ENCODE assay signal across 26 cellular contexts in genomic region chr20:5678769-5679168, GRCh38.
DNase-seq lines count a peak whose midpoint lies in the region; ATAC-seq, FAIRE-seq and TF ChIP-seq lines count a peak whose summit lies in the region.
"Had no signal": no experiment of that assay in that cellular context is flagged by ENCODE, and none has a peak within 500 bp of the region (broad histone marks: within the 10 kb centered on the region; RNA-seq: fewer than 3 reads in every experiment).

No MANE protein-coding gene starts in this region.

- 91% methylated on average over 2 of the region's 2 CpGs for WGBS in K562 (ENCODE audit: insufficient coverage, low coverage, missing lambda C conversion rate)
- no CpG with 5 or more reads among the region's 2 CpGs for WGBS in trophoblast cell (ENCODE audit: extremely low coverage, insufficient coverage, insufficient read length)

- no peak overlapping the region for H2BK5ac ChIP-seq in trophoblast cell (ENCODE audit: low read depth, low read length, poor library complexity)

- H3K79me1 ChIP-seq in trophoblast cell (ENCODE audit: low read length), result no peaks in the 10 kb centered on the region

- H3K14ac ChIP-seq in trophoblast cell (ENCODE audit: low read length), result no peak overlapping the region

- DNase-seq in OCI-LY7 (ENCODE audit: low spot score) (no peak), K562 (ENCODE audit: extremely low read depth in 1 of 4, low spot score in 3 of 4) (no peak), trophoblast cell (peak; percentile 16 to 86), progenitor cell of endocrine pancreas (ENCODE audit: low spot score, unreplicated experiment) (no peak), NCI-H187 (lab: John Stamatoyannopoulos, UW) (no peak), HuH-7 (ENCODE audit: low spot score) (no peak)
- DNase-seq: 8988T; AML-193; Caco-2; Calu3; CD4-positive, alpha-beta T cell; CD8-positive, alpha-beta T cell; DMS153; DMS79; DND-41; GF-D8 had no signal

- no peaks in the 10 kb centered on the region for H3K79me2 ChIP-seq in DOHH2 (ENCODE audit: control insufficient read depth, low read length)
- no peaks in the 10 kb centered on the region for H3K79me2 ChIP-seq in OCI-LY7 (ENCODE audit: insufficient read depth, low read depth, low read length)
- no peaks in the 10 kb centered on the region for H3K79me2 ChIP-seq in K562 (ENCODE audit: control insufficient read depth, insufficient read depth, low read length)
- H3K79me2 ChIP-seq in trophoblast cell (ENCODE audit: control insufficient read depth, insufficient read depth, low read length, poor library complexity), result no peaks in the 10 kb centered on the region

- POLR2A ChIA-PET in OCI-LY7 (lab: Charles Lee) (interaction anchor here (0.5 to 3.2 kb wide), 12 partner anchors 10 to 126 kb away, joined by 3 to 36 read pairs (median 3); no protein-coding TSS in a partner anchor), K562 (lab: Yijun Ruan, JAX) (interaction anchor here (0.5 to 0.7 kb wide), 4 partner anchors 22 to 461 kb away, joined by 3 to 5 read pairs (median 4); no protein-coding TSS in a partner anchor)

- no peaks in the 10 kb centered on the region for H3K27me3 Mint-ChIP-seq in progenitor cell of endocrine pancreas
- H3K27me3 Mint-ChIP-seq: B cell; CD4-positive, alpha-beta T cell had no signal

- H2AK5ac ChIP-seq in trophoblast cell (ENCODE audit: low read length), result no peak overlapping the region

- H4K8ac ChIP-seq in trophoblast cell (ENCODE audit: low read depth, low read length), result no peak overlapping the region

- H3K27me3 ChIP-seq in DOHH2 (ENCODE audit: control insufficient read depth, low read length) (no peaks in the 10 kb centered on the region), K562 (ENCODE audit: control insufficient read depth in 2 of 2, insufficient read depth in 2 of 2, low read length in 2 of 2) (no peaks in the 10 kb centered on the region), trophoblast cell (ENCODE audit: insufficient read depth, low read length) (no peaks in the 10 kb centered on the region)
- H3K27me3 ChIP-seq: BLaER1 treated with 17β-estradiol and CSF1 and Interleukin-3, amounts not matched to agents 10 nM and 100 nM had no signal

- no peak overlapping the region for H3K4me3 Mint-ChIP-seq in progenitor cell of endocrine pancreas (ENCODE audit: low read depth)
- H3K4me3 Mint-ChIP-seq: B cell; CD4-positive, alpha-beta T cell; CD8-positive, alpha-beta T cell had no signal

- H3K4me1 Mint-ChIP-seq in progenitor cell of endocrine pancreas (ENCODE audit: low read depth), result no peaks in the 10 kb centered on the region

- no peak for TF ChIP-seq CTCF in DOHH2 (IDR thresholded peaks at IDR 0.05; ENCODE audit: low read depth, low read length, poor library complexity, severe bottlenecking)
- TF ChIP-seq CTCF in OCI-LY7 (conservative IDR thresholded peaks at IDR 0.05; ENCODE audit: low read length), result no peak
- no peak for TF ChIP-seq CTCF in K562 (IDR thresholded peaks at IDR 0.05 in 2 of 3, conservative IDR thresholded peaks at IDR 0.05 in 1 of 3; ENCODE audit: insufficient read depth in 2 of 3, low read depth in 1 of 3, low read length in 3 of 3)
- TF ChIP-seq CTCF in progenitor cell of endocrine pancreas (IDR thresholded peaks at IDR 0.05; ENCODE audit: unreplicated experiment), result no peak

- in situ Hi-C loops in K562 (cut with MboI), result no loop called here

- H3K4me2 ChIP-seq in DOHH2 (ENCODE audit: low read length) (0 out of 2 replicates have a peak overlapping the region, but pooled peaks have one; percentile 1), OCI-LY7 (ENCODE audit: low read length) (peak overlapping the region; percentile 6), K562 (ENCODE audit: insufficient read depth, low read length) (no peak overlapping the region), trophoblast cell (ENCODE audit: low read length) (no peak overlapping the region)
- H3K4me2 ChIP-seq: BLaER1 treated with 17β-estradiol and CSF1 and Interleukin-3, amounts not matched to agents 10 nM and 100 nM had no signal

- BruUV-seq in OCI-LY7 (replicated peaks; lab: Mats Ljungman, UMichigan) (no TSS peak), K562 (replicated peaks; lab: Mats Ljungman, UMichigan) (no TSS peak)

- no peaks in the 10 kb centered on the region for H3K9me1 ChIP-seq in K562 (ENCODE audit: control insufficient read depth, insufficient read depth, low read length)

- CTCF ChIA-PET in OCI-LY7 (lab: Charles Lee; ENCODE audit: unreplicated experiment) (no interaction called here), K562 (lab: Yijun Ruan, JAX; ENCODE audit: low intra/inter-chr PET ratio) (no interaction called here)

- H3K9me3 ChIP-seq in DOHH2 (ENCODE audit: control insufficient read depth, insufficient read depth, low read length) (no peaks in the 10 kb centered on the region), OCI-LY7 (ENCODE audit: low read length) (no peaks in the 10 kb centered on the region; the same call in 1 of the 2 replicates), K562 (replicated peaks; ENCODE audit: control insufficient read depth, insufficient read depth, low read depth, low read length) (no peaks in the 10 kb centered on the region), trophoblast cell (ENCODE audit: insufficient read depth, low read depth, low read length) (peaks cover 1% of the 10 kb centered on the region)
- H3K9me3 ChIP-seq: Caco-2 had no signal

- H3K9me3 Mint-ChIP-seq in progenitor cell of endocrine pancreas (ENCODE audit: low read depth), result no peaks in the 10 kb centered on the region
- H3K9me3 Mint-ChIP-seq: CD4-positive, alpha-beta T cell; CD8-positive, alpha-beta T cell had no signal

- H3K4me3 ChIP-seq in DOHH2 (ENCODE audit: low read length), result no peak overlapping the region
- no peak overlapping the region for H3K4me3 ChIP-seq in OCI-LY7 (ENCODE audit: low read depth, low read length, poor library complexity, severe bottlenecking)
- H3K4me3 ChIP-seq in K562, result no peak overlapping the region
- H3K4me3 ChIP-seq in trophoblast cell (ENCODE audit: low read depth, low read length), result no peak overlapping the region
- H3K4me3 ChIP-seq: BLaER1 treated with 17β-estradiol and CSF1 and Interleukin-3, amounts not matched to agents 10 nM and 100 nM had no signal

- no peak overlapping the region for H3K4ac ChIP-seq in trophoblast cell (ENCODE audit: low read depth, low read length)

- TF ChIP-seq RAD21 in K562 (CRISPR knock-in tag; conservative IDR thresholded peaks at IDR 0.05 in 1 of 2, IDR thresholded peaks at IDR 0.05 in 1 of 2), result no peak

- no peaks in the 10 kb centered on the region for H3K36me3 ChIP-seq in DOHH2 (ENCODE audit: control insufficient read depth, low read length)
- no peaks in the 10 kb centered on the region for H3K36me3 ChIP-seq in OCI-LY7 (ENCODE audit: insufficient read depth, low read length)
- H3K36me3 ChIP-seq in K562 (ENCODE audit: control insufficient read depth, insufficient read depth, low read length), result no peaks in the 10 kb centered on the region
- H3K36me3 ChIP-seq in trophoblast cell (ENCODE audit: control insufficient read depth in 1 of 2, insufficient read depth in 2 of 2, low read length in 2 of 2), result no peaks in the 10 kb centered on the region
- H3K36me3 ChIP-seq: BLaER1 treated with 17β-estradiol and CSF1 and Interleukin-3, amounts not matched to agents 10 nM and 100 nM had no signal

- no peak overlapping the region for H3K27ac Mint-ChIP-seq in progenitor cell of endocrine pancreas
- H3K27ac Mint-ChIP-seq: B cell; CD4-positive, alpha-beta T cell; CD8-positive, alpha-beta T cell had no signal

- H2BK120ac ChIP-seq in trophoblast cell (ENCODE audit: insufficient read depth, low read length, poor library complexity), result no peak overlapping the region

- no peak for TF ChIP-seq EP300 in K562 (IDR thresholded peaks at IDR 0.05; ENCODE audit: low read length)

- no peak overlapping the region for H3K9ac ChIP-seq in K562 (ENCODE audit: insufficient read depth in 1 of 2, low read depth in 2 of 2, low read length in 2 of 2)
- no peak overlapping the region for H3K9ac ChIP-seq in trophoblast cell (ENCODE audit: low read length)
- H3K9ac ChIP-seq: BLaER1 treated with 17β-estradiol and CSF1 and Interleukin-3, amounts not matched to agents 10 nM and 100 nM had no signal

- no peak overlapping the region for H2BK12ac ChIP-seq in trophoblast cell (ENCODE audit: low read length)

- no peak overlapping the region for H3K18ac ChIP-seq in trophoblast cell (ENCODE audit: low read length)

- no peak for FAIRE-seq in K562 (lab: Jason Lieb, UNC)
- FAIRE-seq: A204.1, D721Med, G401.6, GM12891, GM19239 had no signal

- H3K9me2 ChIP-seq in DOHH2 (replicated peaks; ENCODE audit: control insufficient read depth, low read length) (no peaks in the 10 kb centered on the region), OCI-LY7 (ENCODE audit: insufficient read depth, low read length) (no peaks in the 10 kb centered on the region)

- no peak overlapping the region for H4K91ac ChIP-seq in trophoblast cell (ENCODE audit: low read depth, low read length)

- H3K23ac ChIP-seq in trophoblast cell (ENCODE audit: low read length), result no peak overlapping the region

- intact Hi-C loops in OCI-LY7 (cut with micrococcal nuclease; ENCODE audit: unreplicated experiment), result no loop called here
- intact Hi-C loops in K562 (cut with micrococcal nuclease), result loop anchor here (10.0 kb wide), 1 partner anchor 106 kb away; no protein-coding TSS in a partner anchor

- H3K27ac ChIP-seq in DOHH2 (ENCODE audit: low read depth, low read length) (no peak overlapping the region), OCI-LY7 (ENCODE audit: low read depth, low read length, poor library complexity, severe bottlenecking) (peak overlapping the region; percentile 14), K562 (ENCODE audit: extremely low read depth, low read depth, low read length) (no peak overlapping the region), trophoblast cell (ENCODE audit: low read depth, low read length) (no peak overlapping the region)
- H3K27ac ChIP-seq: C4-2B had no signal

- peaks cover 20% of the 10 kb centered on the region for H3F3A ChIP-seq in DOHH2 (ENCODE audit: control insufficient read depth, insufficient read depth)

- H4K20me1 ChIP-seq in DOHH2 (ENCODE audit: control insufficient read depth, insufficient read depth, low read depth, low read length) (no peaks in the 10 kb centered on the region), OCI-LY7 (ENCODE audit: insufficient read depth, low read length) (no peaks in the 10 kb centered on the region), K562 (replicated peaks; ENCODE audit: control insufficient read depth, insufficient read depth, low read length) (no peaks in the 10 kb centered on the region)
- H4K20me1 ChIP-seq: BLaER1 treated with 17β-estradiol and CSF1 and Interleukin-3, amounts not matched to agents 10 nM and 100 nM had no signal

- ATAC-seq in K562 (no peak), HG03045 (IDR thresholded peaks at IDR 0.05; ENCODE audit: unreplicated experiment) (no peak)
- ATAC-seq: CD8-positive, alpha-beta T cell had no signal

- TF ChIP-seq POLR2A in K562 (conservative IDR thresholded peaks at IDR 0.05), result no peak

- no peaks in the 10 kb centered on the region for H3K36me3 Mint-ChIP-seq in progenitor cell of endocrine pancreas (ENCODE audit: insufficient read depth)
- H3K36me3 Mint-ChIP-seq: CD8-positive, alpha-beta T cell had no signal

- peak overlapping the region; percentile 70 for H2AFZ ChIP-seq in OCI-LY7 (ENCODE audit: low read length)
- H2AFZ ChIP-seq in K562 (ENCODE audit: low read depth, low read length), result peak overlapping the region; percentile 63; the same call in 1 of the 2 replicates
- no peak overlapping the region for H2AFZ ChIP-seq in trophoblast cell (ENCODE audit: insufficient read depth, low read length, poor library complexity)

- H4K12ac ChIP-seq in trophoblast cell (ENCODE audit: low read depth, low read length), result no peak overlapping the region

- H3K4me1 ChIP-seq in DOHH2 (ENCODE audit: control insufficient read depth, low read length), result peaks cover 68% of the 10 kb centered on the region
- H3K4me1 ChIP-seq in OCI-LY7 (ENCODE audit: insufficient read depth, low read length, poor library complexity, severe bottlenecking), result peaks cover 78% of the 10 kb centered on the region
- peaks cover 3 to 16% of the 10 kb centered on the region in 2 experiments; a peak in 3 of 5 replicates for H3K4me1 ChIP-seq in K562 (replicated peaks in 1 of 2; ENCODE audit: control insufficient read depth in 2 of 2, insufficient read depth in 2 of 2, low read length in 2 of 2)
- H3K4me1 ChIP-seq in trophoblast cell (ENCODE audit: control insufficient read depth in 1 of 2, insufficient read depth in 2 of 2, low read length in 2 of 2), result no peaks in the 10 kb centered on the region
- H3K4me1 ChIP-seq: Caco-2 had no signal

Comparison
In these comparisons a context has a peak if more than half of its experiments do, and no peak if none do; other contexts are left out.
1. H3K4me2 ChIP-seq: peak in DOHH2 (single experiment) and OCI-LY7 (single experiment); none in K562 (single experiment) and trophoblast cell (single experiment).
2. DNase-seq: peak in trophoblast cell (2 of 2); none in OCI-LY7 (single experiment), K562 (0 of 4), progenitor cell of endocrine pancreas (single experiment), NCI-H187 (0 of 2) and HuH-7 (single experiment).